In genomic region chr3:153440311-153440710, GRCh38 we compare ENCODE assay signal across 26 cellular contexts.
"Had no signal": no experiment of that assay in that cellular context is flagged by ENCODE, and none has a peak within 500 bp of the region (broad histone marks: within the 10 kb centered on the region; RNA-seq: fewer than 3 reads in every experiment).

No MANE protein-coding gene starts in this region.

- DNase-seq: colonic mucosa; cortex of kidney; dorsolateral prefrontal cortex; effector CD4-positive, alpha-beta T cell; effector CD8-positive, alpha-beta T cell; effector memory CD4-positive, alpha-beta T cell; effector memory CD8-positive, alpha-beta T cell; endodermal cell; erythroblast; esophagus squamous epithelium; foreskin keratinocyte; foreskin melanocyte; gastrocnemius medialis; glutamatergic neuron; head of caudate nucleus; heart left ventricle; heart right ventricle had no signal

- H3K27ac ChIP-seq: colonic mucosa, coronary artery, dorsolateral prefrontal cortex, epithelial cell of prostate, esophagus muscularis mucosa, esophagus squamous epithelium, foreskin keratinocyte, gastrocnemius medialis, gastroesophageal sphincter, heart left ventricle, heart right ventricle had no signal

- FAIRE-seq: colon, endometrium, endothelial cell of umbilical vein, frontal cortex had no signal

- H3K4me3 ChIP-seq: colonic mucosa, coronary artery, dorsolateral prefrontal cortex, esophagus muscularis mucosa, esophagus squamous epithelium, gastrocnemius medialis, gastroesophageal sphincter, heart left ventricle, heart right ventricle had no signal

- H3K27me3 ChIP-seq: colonic mucosa, dorsolateral prefrontal cortex, esophagus muscularis mucosa, esophagus squamous epithelium, foreskin keratinocyte, gastrocnemius medialis, gastroesophageal sphincter, heart left ventricle, heart right ventricle had no signal

- ATAC-seq: effector memory CD8-positive, alpha-beta T cell; esophagus mucosa; foreskin keratinocyte; gastrocnemius medialis; gastroesophageal sphincter; heart left ventricle; heart right ventricle had no signal

- H3K4me1 ChIP-seq: colonic mucosa, esophagus squamous epithelium, foreskin keratinocyte, gastrocnemius medialis had no signal

- H3K9me3 ChIP-seq: colonic mucosa, esophagus muscularis mucosa, esophagus squamous epithelium, gastrocnemius medialis, gastroesophageal sphincter, heart left ventricle, heart right ventricle had no signal

- H3K36me3 ChIP-seq: colonic mucosa, esophagus muscularis mucosa, esophagus squamous epithelium, gastrocnemius medialis, gastroesophageal sphincter, heart left ventricle, heart right ventricle had no signal
